Comparison of ENCODE assay signal across 24 cellular contexts in the genomic region with DNA sequence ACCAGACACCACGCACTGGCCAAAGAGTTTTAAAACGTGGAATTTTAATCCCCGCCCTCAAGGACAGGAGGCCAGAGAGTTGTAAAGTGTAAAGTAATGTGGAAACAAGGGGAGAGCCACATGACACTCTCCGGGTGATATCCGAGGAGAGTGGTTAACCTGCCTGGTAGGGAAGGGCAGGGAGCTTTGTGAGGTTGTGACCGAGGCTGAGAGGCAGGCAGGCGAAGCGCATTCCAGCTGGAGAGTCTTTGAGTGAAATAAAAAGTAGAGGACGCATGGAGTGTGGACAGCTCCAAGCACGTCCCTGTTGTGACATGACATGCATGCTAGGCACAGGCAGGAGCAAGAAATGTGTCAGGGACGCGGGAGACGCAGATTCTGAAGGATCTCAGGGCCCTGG.
DNase-seq lines count a peak whose midpoint lies in the region; ATAC-seq, FAIRE-seq and TF ChIP-seq lines count a peak whose summit lies in the region.
"Had no signal": no experiment of that assay in that cellular context is flagged by ENCODE, and none has a peak within 500 bp of the region (broad histone marks: within the 10 kb centered on the region; RNA-seq: fewer than 3 reads in every experiment).

No MANE protein-coding gene starts in this region.

- H3K4me1 Mint-ChIP-seq in endodermal cell: no peaks in the 10 kb centered on the region
- H3K4me1 Mint-ChIP-seq in activated T-cell treated with anti-CD3 and anti-CD28 coated beads, Interleukin-2, amount 50 U/mL, for 4 hours (ENCODE audit: low read depth): peaks cover 36% of the 10 kb centered on the region
- H3K4me1 Mint-ChIP-seq in CD8-positive, alpha-beta memory T cell: peaks cover 45 to 52% (median 50%) of the 10 kb centered on the region in 3 donors

- H3K9me3 ChIP-seq in endodermal cell (ENCODE audit: control insufficient read depth, low read length): no peaks in the 10 kb centered on the region
- H3K9me3 ChIP-seq in CD8-positive, alpha-beta memory T cell (ENCODE audit: low read length): no peaks in the 10 kb centered on the region
- H3K9me3 ChIP-seq: BE2C, Caco-2 had no signal

- H3K9me3 Mint-ChIP-seq in endodermal cell: no peaks in the 10 kb centered on the region
- no peaks in the 10 kb centered on the region for H3K9me3 Mint-ChIP-seq in activated T-cell treated with anti-CD3 and anti-CD28 coated beads, Interleukin-2, amount 50 U/mL, for 4 hours
- H3K9me3 Mint-ChIP-seq in CD8-positive, alpha-beta memory T cell: no peaks in the 10 kb centered on the region

- CTCF ChIA-PET in CD8-positive, alpha-beta memory T cell (lab: Charles Lee): interaction anchor here (2.1 kb wide), 1 partner anchor 29 kb away, joined by 4 read pairs; no protein-coding TSS in a partner anchor

- POLR2A ChIA-PET in CD8-positive, alpha-beta memory T cell (lab: Charles Lee): no interaction called here

- 71 to 79% methylated on average over 12 to 13 of the region's 13 CpGs for WGBS in endodermal cell (ENCODE audit: insufficient coverage in 1 of 2, insufficient read length in 1 of 2), 2 experiments

- H3K9ac ChIP-seq in endodermal cell (ENCODE audit: extremely low read depth, low read length, poor library complexity, severe bottlenecking): no peak overlapping the region

- no peak overlapping the region for H3K27ac ChIP-seq in endodermal cell (ENCODE audit: low read depth, low read length)
- H3K27ac ChIP-seq in CD8-positive, alpha-beta memory T cell (ENCODE audit: low read depth, low read length): no peak overlapping the region

- no peaks in the 10 kb centered on the region for H3K36me3 Mint-ChIP-seq in endodermal cell (ENCODE audit: low read depth)
- H3K36me3 Mint-ChIP-seq in activated T-cell treated with anti-CD3 and anti-CD28 coated beads, Interleukin-2, amount 50 U/mL, for 4 hours (ENCODE audit: insufficient read depth): no peaks in the 10 kb centered on the region
- peaks cover 0 to 1% (median 0%) of the 10 kb centered on the region in 3 donors for H3K36me3 Mint-ChIP-seq in CD8-positive, alpha-beta memory T cell
- H3K36me3 Mint-ChIP-seq: CD4-positive, CD25-positive, alpha-beta regulatory T cell had no signal

- no peak overlapping the region for H3K27ac Mint-ChIP-seq in endodermal cell
- no peak overlapping the region for H3K27ac Mint-ChIP-seq in CD8-positive, alpha-beta memory T cell
- H3K27ac Mint-ChIP-seq: CD4-positive, CD25-positive, alpha-beta regulatory T cell had no signal

- no peaks in the 10 kb centered on the region for H3K36me3 ChIP-seq in endodermal cell (ENCODE audit: control insufficient read depth, insufficient read depth, low read length)
- no peaks in the 10 kb centered on the region for H3K36me3 ChIP-seq in CD8-positive, alpha-beta memory T cell (ENCODE audit: insufficient read depth, low read length)
- H3K36me3 ChIP-seq: BE2C had no signal

- intact Hi-C loops in Right ventricle myocardium superior (cut with DNase I) (no loop called here), cardiac septum (cut with DNase I) (no loop called here)

- peak; percentile 56 for ATAC-seq in Right ventricle myocardium superior (ENCODE audit: poor library complexity)
- ATAC-seq in activated T-cell treated with anti-CD3 and anti-CD28 coated beads, Interleukin-2, amount 50 U/mL, for 4 hours: no peak
- ATAC-seq: HCT116, PC-3 had no signal

- DNase-seq in Right ventricle myocardium superior (no peak), cardiac septum (ENCODE audit: low spot score) (no peak), endodermal cell (peak; percentile 55), left kidney (ENCODE audit: low read depth, low spot score) (peak; percentile 80), urothelium cell line (ENCODE audit: low spot score) (no peak), NCI-H82 (lab: John Stamatoyannopoulos, UW) (no peak)
- DNase-seq in activated T-cell treated with anti-CD3 and anti-CD28 coated beads, Interleukin-2, amount 50 U/mL, for 4 hours: no peak
- no peak for DNase-seq in CD8-positive, alpha-beta memory T cell
- DNase-seq: BE2C; CD4-positive, CD25-positive, alpha-beta regulatory T cell; GDM1; Kasumi-1; MM.1S; NCI-H1105; NCI-H1694 treated with DMSO at 0.1 percent for 48 hours; NCI-H2107; NCI-H2227 treated with DMSO at 0.1 percent for 48 hours; NCI-H510A treated with DMSO at 0.1 percent for 48 hours; NCI-H774; PC-3; RPMI8226 had no signal

- no peaks in the 10 kb centered on the region for H3K4me1 ChIP-seq in endodermal cell (ENCODE audit: control insufficient read depth, insufficient read depth, low read length)
- H3K4me1 ChIP-seq in CD8-positive, alpha-beta memory T cell (ENCODE audit: insufficient read depth, low read length): peaks cover 38% of the 10 kb centered on the region
- H3K4me1 ChIP-seq: BE2C, Caco-2 had no signal

- FAIRE-seq in urothelium cell line (lab: Jason Lieb, UNC): peak; percentile 42
- FAIRE-seq: A204.1 had no signal

- no peaks in the 10 kb centered on the region for H3K27me3 Mint-ChIP-seq in endodermal cell (ENCODE audit: insufficient read depth)
- H3K27me3 Mint-ChIP-seq in activated T-cell treated with anti-CD3 and anti-CD28 coated beads, Interleukin-2, amount 50 U/mL, for 4 hours (ENCODE audit: low read depth): no peaks in the 10 kb centered on the region
- H3K27me3 Mint-ChIP-seq in CD8-positive, alpha-beta memory T cell: no peaks in the 10 kb centered on the region

- H3K4me3 ChIP-seq in endodermal cell (ENCODE audit: low read length): no peak overlapping the region
- no peak overlapping the region for H3K4me3 ChIP-seq in CD8-positive, alpha-beta memory T cell (ENCODE audit: low read length)

- no peak for TF ChIP-seq CTCF in endodermal cell (conservative IDR thresholded peaks at IDR 0.05)

- no peaks in the 10 kb centered on the region for H3K27me3 ChIP-seq in endodermal cell (ENCODE audit: control insufficient read depth, insufficient read depth, low read length, poor library complexity, severe bottlenecking)
- no peaks in the 10 kb centered on the region for H3K27me3 ChIP-seq in CD8-positive, alpha-beta memory T cell (ENCODE audit: insufficient read depth, low read length, poor library complexity, severe bottlenecking)
- H3K27me3 ChIP-seq: BE2C had no signal

- no peak overlapping the region for H3K4me3 Mint-ChIP-seq in endodermal cell
- H3K4me3 Mint-ChIP-seq in activated T-cell treated with anti-CD3 and anti-CD28 coated beads, Interleukin-2, amount 50 U/mL, for 4 hours: no peak overlapping the region
- H3K4me3 Mint-ChIP-seq in CD8-positive, alpha-beta memory T cell: no peak overlapping the region
- H3K4me3 Mint-ChIP-seq: CD4-positive, CD25-positive, alpha-beta regulatory T cell had no signal

Comparison
In these comparisons a context has a peak if more than half of its experiments do, and no peak if none do; other contexts are left out.
1. DNase-seq: peak in endodermal cell (single experiment) and left kidney (single experiment); none in Right ventricle myocardium superior (single experiment), cardiac septum (single experiment), urothelium cell line (single experiment), NCI-H82 (single experiment), activated T-cell treated with anti-CD3 and anti-CD28 coated beads, Interleukin-2, amount 50 U/mL, for 4 hours (single experiment) and CD8-positive, alpha-beta memory T cell (0 of 5).